ENCODE assay signal across 17 cellular contexts in genomic region chr14:31043379-31043778, GRCh38. TPM values are rescaled to one million over a fixed set of nuclear protein-coding genes. Genes with fewer than 3 reads are reported as not detected.
DNase-seq lines count a peak whose midpoint lies in the region; ATAC-seq, FAIRE-seq and TF ChIP-seq lines count a peak whose summit lies in the region.
"Had no signal": no experiment of that assay in that cellular context is flagged by ENCODE, and none has a peak within 500 bp of the region (broad histone marks: within the 10 kb centered on the region; RNA-seq: fewer than 3 reads in every experiment).

No MANE protein-coding gene starts in this region.

- DNase-seq in A549 (ENCODE audit: low read depth in 1 of 2, low spot score in 1 of 2) (no peak), WTC11 (ENCODE audit: low spot score) (no peak), mesothelial cell of epicardium (ENCODE audit: low spot score in 2 of 2, unreplicated experiment in 2 of 2) (no peak), NCI-H2107 treated with DMSO at 0.1 percent for 48 hours (lab: John Stamatoyannopoulos, UW; ENCODE audit: unreplicated experiment) (no peak)
- no peak for DNase-seq in activated CD4-positive, alpha-beta T cell treated with anti-CD3 and anti-CD28 coated beads, Interleukin-2, amount 10 ng/mL, durations not matched to agents 7 days and 5 days
- DNase-seq: 8988T; C1 segment of cervical spinal cord; CD4-positive, alpha-beta T cell; DMS79; GM23248; H7 had no signal

- no peak for FAIRE-seq in A549 (lab: Jason Lieb, UNC)
- FAIRE-seq: GM12878, GM18507, HTR-8/SVneo had no signal

- no peak for ATAC-seq in A549
- ATAC-seq in WTC11: no peak
- no peak for ATAC-seq in HG03175 (IDR thresholded peaks at IDR 0.05; ENCODE audit: unreplicated experiment)
- ATAC-seq: GM12878 had no signal

- WGBS in A549 (ENCODE audit: missing lambda C conversion rate): 59% methylated on average over 3 of the region's 3 CpGs

- H3K27ac Mint-ChIP-seq in WTC11 (peak overlapping the region; percentile 55; the same call in 1 of the 2 replicates), mesothelial cell of epicardium (peak overlapping the region; percentile 4)
- H3K27ac Mint-ChIP-seq in activated CD4-positive, alpha-beta T cell treated with anti-CD3 and anti-CD28 coated beads, Interleukin-2, amount 10 ng/mL, durations not matched to agents 7 days and 5 days: no peak overlapping the region
- H3K27ac Mint-ChIP-seq: B cell; CD4-positive, alpha-beta T cell had no signal

- TF ChIP-seq RAD21 in A549 (conservative IDR thresholded peaks at IDR 0.05 in 1 of 2, IDR thresholded peaks at IDR 0.05 in 1 of 2): no peak

- H3K4me1 Mint-ChIP-seq in WTC11: peaks cover 19% of the 10 kb centered on the region
- peaks cover 13% of the 10 kb centered on the region for H3K4me1 Mint-ChIP-seq in mesothelial cell of epicardium
- H3K4me1 Mint-ChIP-seq in activated CD4-positive, alpha-beta T cell treated with anti-CD3 and anti-CD28 coated beads, Interleukin-2, amount 10 ng/mL, durations not matched to agents 7 days and 5 days: peaks cover 1% of the 10 kb centered on the region

- CTCF ChIA-PET in A549 (lab: Yijun Ruan, JAX): interaction anchor here (0.6 kb wide), 2 partner anchors 13 to 24 kb away, joined by 3 to 6 read pairs; no protein-coding TSS in a partner anchor
- CTCF ChIA-PET in WTC11 (lab: Charles Lee): no interaction called here
- CTCF ChIA-PET in activated CD4-positive, alpha-beta T cell treated with anti-CD3 and anti-CD28 coated beads, Interleukin-2, amount 10 ng/mL, durations not matched to agents 7 days and 5 days (lab: Charles Lee): no interaction called here

- no peaks in the 10 kb centered on the region for H3K36me3 ChIP-seq in HUES48 (ENCODE audit: control insufficient read depth, insufficient read depth, low read length)

- peak overlapping the region; percentile 10; the same call in 1 of the 3 replicates for H3K4me2 ChIP-seq in A549

- H3K9me3 Mint-ChIP-seq in WTC11 (peaks cover 3% of the 10 kb centered on the region; the same call in 1 of the 2 replicates), mesothelial cell of epicardium (no peaks in the 10 kb centered on the region)
- no peaks in the 10 kb centered on the region for H3K9me3 Mint-ChIP-seq in activated CD4-positive, alpha-beta T cell treated with anti-CD3 and anti-CD28 coated beads, Interleukin-2, amount 10 ng/mL, durations not matched to agents 7 days and 5 days
- H3K9me3 Mint-ChIP-seq: CD4-positive, alpha-beta T cell had no signal

- H3K4me1 ChIP-seq in A549: peaks cover 21% of the 10 kb centered on the region
- peaks cover 9% of the 10 kb centered on the region for H3K4me1 ChIP-seq in HUES48 (ENCODE audit: control insufficient read depth, insufficient read depth, low read length)

- H3K27ac ChIP-seq in A549 (no peak overlapping the region), HUES48 (ENCODE audit: low read depth, low read length) (peak overlapping the region; percentile 6)
- H3K27ac ChIP-seq: GM23248 had no signal

- no peak for TF ChIP-seq EP300 in A549 (IDR thresholded peaks at IDR 0.05)

- TF ChIP-seq CTCF in A549 (IDR thresholded peaks at IDR 0.05): no peak
- TF ChIP-seq CTCF in WTC11 (IDR thresholded peaks at IDR 0.05): no peak
- TF ChIP-seq CTCF in mesothelial cell of epicardium (IDR thresholded peaks at IDR 0.05; ENCODE audit: unreplicated experiment): no peak

- H3K9ac ChIP-seq in HUES48 (ENCODE audit: low read depth, low read length): no peak overlapping the region
- H3K9ac ChIP-seq: GM23248 had no signal

- H3K27me3 ChIP-seq in HUES48 (ENCODE audit: control insufficient read depth, insufficient read depth, low read length): no peaks in the 10 kb centered on the region

- H3K9me3 ChIP-seq in A549: no peaks in the 10 kb centered on the region
- no peaks in the 10 kb centered on the region for H3K9me3 ChIP-seq in HUES48 (ENCODE audit: control insufficient read depth, insufficient read depth, low read length)

- TF ChIP-seq POLR2A in A549 (IDR thresholded peaks at IDR 0.05; ENCODE audit: low read length): no peak

- no peak overlapping the region for H3K4me3 Mint-ChIP-seq in WTC11
- no peak overlapping the region for H3K4me3 Mint-ChIP-seq in mesothelial cell of epicardium
- no peak overlapping the region for H3K4me3 Mint-ChIP-seq in activated CD4-positive, alpha-beta T cell treated with anti-CD3 and anti-CD28 coated beads, Interleukin-2, amount 10 ng/mL, durations not matched to agents 7 days and 5 days
- H3K4me3 Mint-ChIP-seq: B cell; CD4-positive, alpha-beta T cell had no signal

- POLR2A ChIA-PET in A549 (lab: Yijun Ruan, JAX) (no interaction called here), WTC11 (lab: Charles Lee) (interaction anchor here (0.6 kb wide), 1 partner anchor 17 kb away, joined by 3 read pairs; the partner anchor contains the start of gene STRN3)
- POLR2A ChIA-PET in activated CD4-positive, alpha-beta T cell treated with anti-CD3 and anti-CD28 coated beads, Interleukin-2, amount 10 ng/mL, durations not matched to agents 7 days and 5 days (lab: Charles Lee): no interaction called here

- H3K36me3 Mint-ChIP-seq in WTC11: 0 out of 2 replicates have a peak, but pooled peaks cover 3% of the 10 kb centered on the region
- H3K36me3 Mint-ChIP-seq in mesothelial cell of epicardium: peaks cover 3% of the 10 kb centered on the region
- no peaks in the 10 kb centered on the region for H3K36me3 Mint-ChIP-seq in activated CD4-positive, alpha-beta T cell treated with anti-CD3 and anti-CD28 coated beads, Interleukin-2, amount 10 ng/mL, durations not matched to agents 7 days and 5 days (ENCODE audit: low read depth)

- H3K4me3 ChIP-seq in A549 (no peak overlapping the region), HUES48 (ENCODE audit: low read depth, low read length) (no peak overlapping the region)
- H3K4me3 ChIP-seq: GM12878, GM23248 had no signal

- no peaks in the 10 kb centered on the region for H3K27me3 Mint-ChIP-seq in WTC11 (ENCODE audit: low read depth)
- no peaks in the 10 kb centered on the region for H3K27me3 Mint-ChIP-seq in mesothelial cell of epicardium (ENCODE audit: low read depth)
- H3K27me3 Mint-ChIP-seq in activated CD4-positive, alpha-beta T cell treated with anti-CD3 and anti-CD28 coated beads, Interleukin-2, amount 10 ng/mL, durations not matched to agents 7 days and 5 days: no peaks in the 10 kb centered on the region
- H3K27me3 Mint-ChIP-seq: B cell; CD4-positive, alpha-beta T cell had no signal

TF ChIP-seq in A549, 52 proteins besides CTCF, POLR2A, EP300 and RAD21 (continues in another document):
- TF ChIP-seq USF2 (IDR thresholded peaks at IDR 0.05) (no peak), JUN (IDR thresholded peaks at IDR 0.05) (no peak), NPAS2 (CRISPR knock-in tag; IDR thresholded peaks at IDR 0.05; ENCODE audit: borderline replicate concordance) (no peak), KDM1A (IDR thresholded peaks at IDR 0.05; ENCODE audit: low read depth) (no peak)

TF ChIP-seq in WTC11, 78 proteins besides CTCF, POLR2A, EP300 and RAD21:
- TF ChIP-seq NR3C1 (CRISPR knock-in tag; conservative IDR thresholded peaks at IDR 0.05; ENCODE audit: low read depth): no peak
- no peak for TF ChIP-seq GRHL2 (CRISPR knock-in tag; IDR thresholded peaks at IDR 0.05; ENCODE audit: insufficient replicate concordance, severe bottlenecking)
- TF ChIP-seq ZNF281 (CRISPR knock-in tag; IDR thresholded peaks at IDR 0.05): no peak
- no peak for TF ChIP-seq CREB1 (CRISPR knock-in tag; IDR thresholded peaks at IDR 0.05)

RNA-seq across cellular contexts. Expression of gene STRN3, which starts 17.2 kb away (rescaled TPM):
- polyA plus RNA-seq in A549 (2011; rRNA removed): 37.3 and 44.8 TPM in 2 replicates
- 7.1 and 8.2 TPM in 2 replicates for polyA plus RNA-seq in A549 (2012; cell fraction: cytosol; rRNA removed)
- 9.0 and 11.1 TPM in 2 replicates for polyA plus RNA-seq in A549 (2012; cell fraction: nucleus; rRNA removed)
- 21.6 to 22.9 TPM (median 22.1 TPM) in 3 replicates for polyA plus RNA-seq in A549 (2017; fragmentation: RNase III; extraction: RNeasy Plus Mini Kit Qiagen cat#74134 plus additional on column Dnase treatment)
- polyA minus RNA-seq in A549 (2011; rRNA and poly(A)+ RNA removed): 35.2 and 36.8 TPM in 2 replicates
- 37.1 to 40.8 TPM (median 40.4 TPM) in 3 replicates for total RNA-seq in WTC11 (2021)
- 58.1 to 60.6 TPM (median 59.9 TPM) in 3 replicates for total RNA-seq in mesothelial cell of epicardium
- total RNA-seq in activated CD4-positive, alpha-beta T cell treated with anti-CD3 and anti-CD28 coated beads, Interleukin-2, amount 10 ng/mL, durations not matched to agents 7 days and 5 days: 10 to 100 TPM; 20.4 TPM

RNA-seq across cellular contexts. Expression of gene AP4S1, which starts 17.9 kb away (rescaled TPM):
- polyA plus RNA-seq in A549 (2011; rRNA removed) (8.5 and 12.4 TPM in 2 replicates), A549 (2017; fragmentation: RNase III; extraction: RNeasy Plus Mini Kit Qiagen cat#74134 plus additional on column Dnase treatment) (13.4 to 16.0 TPM (median 14.4 TPM) in 3 replicates)
- 2.4 and 2.7 TPM in 2 replicates for polyA plus RNA-seq in A549 (2012; cell fraction: cytosol; rRNA removed)
- polyA plus RNA-seq in A549 (2012; cell fraction: nucleus; rRNA removed): 2.2 and 3.7 TPM in 2 replicates
- polyA minus RNA-seq in A549 (2011; rRNA and poly(A)+ RNA removed): 3.7 and 5.3 TPM in 2 replicates
- total RNA-seq in WTC11 (2021) (5.5 to 7.0 TPM (median 6.2 TPM) in 3 replicates), mesothelial cell of epicardium (9.3 to 11.6 TPM (median 10.4 TPM) in 3 replicates)
- 1 to 10 TPM; 5.1 to 6.4 TPM for total RNA-seq in activated CD4-positive, alpha-beta T cell treated with anti-CD3 and anti-CD28 coated beads, Interleukin-2, amount 10 ng/mL, durations not matched to agents 7 days and 5 days
